Comparison of ENCODE assay signal across 1 cellular context in genomic region chr3:48708481-48708889, GRCh38.
TF ChIP-seq lines count a peak whose summit lies in the region.

No MANE protein-coding gene starts in this region.

TF ChIP-seq in HCT116, 20 proteins besides CTCF, POLR2A, EP300 and RAD21:
- TF ChIP-seq SRF (IDR thresholded peaks at IDR 0.05; ENCODE audit: low read depth) = no peak
- TF ChIP-seq, protein P1, sequence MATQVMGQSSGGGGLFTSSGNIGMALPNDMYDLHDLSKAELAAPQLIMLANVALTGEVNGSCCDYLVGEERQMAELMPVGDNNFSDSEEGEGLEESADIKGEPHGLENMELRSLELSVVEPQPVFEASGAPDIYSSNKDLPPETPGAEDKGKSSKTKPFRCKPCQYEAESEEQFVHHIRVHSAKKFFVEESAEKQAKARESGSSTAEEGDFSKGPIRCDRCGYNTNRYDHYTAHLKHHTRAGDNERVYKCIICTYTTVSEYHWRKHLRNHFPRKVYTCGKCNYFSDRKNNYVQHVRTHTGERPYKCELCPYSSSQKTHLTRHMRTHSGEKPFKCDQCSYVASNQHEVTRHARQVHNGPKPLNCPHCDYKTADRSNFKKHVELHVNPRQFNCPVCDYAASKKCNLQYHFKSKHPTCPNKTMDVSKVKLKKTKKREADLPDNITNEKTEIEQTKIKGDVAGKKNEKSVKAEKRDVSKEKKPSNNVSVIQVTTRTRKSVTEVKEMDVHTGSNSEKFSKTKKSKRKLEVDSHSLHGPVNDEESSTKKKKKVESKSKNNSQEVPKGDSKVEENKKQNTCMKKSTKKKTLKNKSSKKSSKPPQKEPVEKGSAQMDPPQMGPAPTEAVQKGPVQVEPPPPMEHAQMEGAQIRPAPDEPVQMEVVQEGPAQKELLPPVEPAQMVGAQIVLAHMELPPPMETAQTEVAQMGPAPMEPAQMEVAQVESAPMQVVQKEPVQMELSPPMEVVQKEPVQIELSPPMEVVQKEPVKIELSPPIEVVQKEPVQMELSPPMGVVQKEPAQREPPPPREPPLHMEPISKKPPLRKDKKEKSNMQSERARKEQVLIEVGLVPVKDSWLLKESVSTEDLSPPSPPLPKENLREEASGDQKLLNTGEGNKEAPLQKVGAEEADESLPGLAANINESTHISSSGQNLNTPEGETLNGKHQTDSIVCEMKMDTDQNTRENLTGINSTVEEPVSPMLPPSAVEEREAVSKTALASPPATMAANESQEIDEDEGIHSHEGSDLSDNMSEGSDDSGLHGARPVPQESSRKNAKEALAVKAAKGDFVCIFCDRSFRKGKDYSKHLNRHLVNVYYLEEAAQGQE (IDR thresholded peaks at IDR 0.05; ENCODE audit: low read depth) = no peak
- TF ChIP-seq EGR1 (IDR thresholded peaks at IDR 0.05; ENCODE audit: low read depth) = no peak
- no peak for TF ChIP-seq TCF7L2 (IDR thresholded peaks at IDR 0.05; ENCODE audit: borderline replicate concordance, extremely low read depth, insufficient read depth, insufficient read length)
- TF ChIP-seq, protein P2, sequence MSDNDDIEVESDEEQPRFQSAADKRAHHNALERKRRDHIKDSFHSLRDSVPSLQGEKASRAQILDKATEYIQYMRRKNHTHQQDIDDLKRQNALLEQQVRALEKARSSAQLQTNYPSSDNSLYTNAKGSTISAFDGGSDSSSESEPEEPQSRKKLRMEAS (IDR thresholded peaks at IDR 0.05) = no peak
- no peak for TF ChIP-seq FOSL1 (IDR thresholded peaks at IDR 0.05; ENCODE audit: low read depth)
- TF ChIP-seq YY1 (IDR thresholded peaks at IDR 0.05; ENCODE audit: extremely low read depth, insufficient replicate concordance, low read depth, low read length) = no peak
- no peak for TF ChIP-seq CEBPB (IDR thresholded peaks at IDR 0.05; ENCODE audit: low read depth)
- TF ChIP-seq ZNF274 (IDR thresholded peaks at IDR 0.05; ENCODE audit: low read depth, low read length) = no peak
- TF ChIP-seq ATF3 (IDR thresholded peaks at IDR 0.05) = no peak
- no peak for TF ChIP-seq SP1 (IDR thresholded peaks at IDR 0.05; ENCODE audit: low read depth)
- TF ChIP-seq EZH2phosphoT487 (IDR thresholded peaks at IDR 0.05; ENCODE audit: borderline replicate concordance) = no peak
